ENCODE assay signal across 8 cellular contexts in the genomic region with DNA sequence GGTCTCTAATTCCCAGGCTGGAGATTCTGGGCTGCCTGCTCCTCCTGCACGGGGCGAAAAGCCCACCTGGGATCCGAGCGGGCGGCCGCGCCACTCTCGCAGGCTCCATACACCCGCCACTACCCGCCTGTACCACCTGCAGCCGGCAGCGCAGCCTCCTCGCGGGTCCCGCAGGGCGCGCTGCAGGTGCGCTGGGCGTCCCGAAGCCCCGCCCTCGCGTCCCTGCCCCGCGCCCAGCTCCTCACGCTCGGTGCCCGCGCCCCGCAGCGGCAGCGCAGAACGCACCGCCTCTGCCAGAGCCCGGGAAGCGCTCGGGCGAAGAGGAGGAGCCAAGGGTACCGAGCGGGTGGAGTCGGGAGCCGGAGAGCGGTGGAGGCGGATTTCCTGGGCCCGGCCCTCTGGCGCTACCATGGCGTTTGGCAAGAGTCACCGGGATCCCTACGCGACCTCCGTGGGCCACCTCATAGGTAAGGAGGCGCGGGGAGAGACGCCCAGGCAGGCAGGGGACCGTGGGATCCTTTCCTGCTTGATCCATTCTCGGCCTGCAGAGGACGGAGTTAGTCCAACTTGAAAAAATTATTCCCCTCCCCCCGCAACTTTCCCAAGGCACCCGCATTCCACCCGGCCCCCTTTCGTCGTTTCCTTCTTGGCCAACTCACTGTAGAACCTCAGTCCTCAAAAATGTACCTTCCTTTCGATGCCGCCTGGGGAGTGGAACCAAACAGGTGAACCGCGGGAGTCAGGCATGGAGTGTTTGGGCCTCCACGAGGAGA. TPM values are rescaled to one million over a fixed set of nuclear protein-coding genes. Genes with fewer than 3 reads are reported as not detected.
DNase-seq lines count a peak whose midpoint lies in the region; ATAC-seq, FAIRE-seq and TF ChIP-seq lines count a peak whose summit lies in the region.

A gene with protein sequence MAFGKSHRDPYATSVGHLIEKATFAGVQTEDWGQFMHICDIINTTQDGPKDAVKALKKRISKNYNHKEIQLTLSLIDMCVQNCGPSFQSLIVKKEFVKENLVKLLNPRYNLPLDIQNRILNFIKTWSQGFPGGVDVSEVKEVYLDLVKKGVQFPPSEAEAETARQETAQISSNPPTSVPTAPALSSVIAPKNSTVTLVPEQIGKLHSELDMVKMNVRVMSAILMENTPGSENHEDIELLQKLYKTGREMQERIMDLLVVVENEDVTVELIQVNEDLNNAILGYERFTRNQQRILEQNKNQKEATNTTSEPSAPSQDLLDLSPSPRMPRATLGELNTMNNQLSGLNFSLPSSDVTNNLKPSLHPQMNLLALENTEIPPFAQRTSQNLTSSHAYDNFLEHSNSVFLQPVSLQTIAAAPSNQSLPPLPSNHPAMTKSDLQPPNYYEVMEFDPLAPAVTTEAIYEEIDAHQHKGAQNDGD (plus strand): TSS at position 396 of the 773 bp plus-strand sequence. CDS start 14 bp downstream, at position 410.

- no peaks in the 10 kb centered on the region for H3K36me3 Mint-ChIP-seq in stimulated activated naive B cell treated with anti-CD40 and anti-IgM and Interleukin-4, amounts not matched to agents 10 μg/mL and 1 μg/mL and 100 μg/mL, for 72 hours

- peak within 1 kb of the TSS; percentile 61 for H2BK5ac ChIP-seq in H1 (ENCODE audit: low read depth, low read length)

- peak within 1 kb of the TSS; percentile 75 for H4K5ac ChIP-seq in H1 (ENCODE audit: insufficient read length, low read depth, low read length)

- peaks cover 6 to 15% of the 10 kb centered on the region in 2 experiments for H3K79me2 ChIP-seq in H1 (ENCODE audit: control insufficient read depth in 1 of 2, insufficient read depth in 2 of 2, low read length in 2 of 2)

- peaks cover 1 to 5% of the 10 kb centered on the region in 2 donors for H3K4me1 Mint-ChIP-seq in stimulated activated naive B cell treated with anti-CD40 and anti-IgM and Interleukin-4, amounts not matched to agents 10 μg/mL and 1 μg/mL and 100 μg/mL, for 72 hours

- peak within 1 kb of the TSS; percentile 63 for H4K8ac ChIP-seq in H1 (ENCODE audit: extremely low read depth, insufficient read depth, low read length)

- no peak within 1 kb of the TSS for H3K27ac Mint-ChIP-seq in stimulated activated naive B cell treated with anti-CD40 and anti-IgM and Interleukin-4, amounts not matched to agents 10 μg/mL and 1 μg/mL and 100 μg/mL, for 72 hours

- peak within 1 kb of the TSS; percentile 18 to 26 for H3K4me3 Mint-ChIP-seq in stimulated activated naive B cell treated with anti-CD40 and anti-IgM and Interleukin-4, amounts not matched to agents 10 μg/mL and 1 μg/mL and 100 μg/mL, for 72 hours

- TF ChIP-seq POLR2A in H1 (IDR thresholded peaks at IDR 0.05; ENCODE audit: control extremely low read depth in 1 of 2, low read depth in 2 of 2, low read length in 2 of 2), result peak; percentile 51 to 85

- peak; percentile 33 to 44 for ATAC-seq in activated CD4-positive, CD25-positive, alpha-beta regulatory T cell treated with anti-CD3 and anti-CD28 coated beads, Interleukin-2, amount 50 U/mL, for 24 hours
- ATAC-seq in HG02678 (IDR thresholded peaks at IDR 0.05; ENCODE audit: unreplicated experiment), result peak; percentile 63
- ATAC-seq in stimulated activated naive B cell treated with anti-CD40 and anti-IgM and Interleukin-4, amounts not matched to agents 10 μg/mL and 1 μg/mL and 100 μg/mL, for 72 hours (replicated peaks), result peak; percentile 74

- CTCF ChIA-PET in H1 (lab: Charles Lee; ENCODE audit: partially characterized antibody), result interaction anchor here (1.0 kb wide), 1 partner anchor 18 kb away, joined by 3 read pairs; no protein-coding TSS in a partner anchor

- POLR2A ChIA-PET in H1 (lab: Charles Lee; ENCODE audit: partially characterized antibody), result interaction anchor here (0.6 to 2.1 kb wide), 4 partner anchors 12 to 67 kb away, joined by 3 to 5 read pairs (median 4); no protein-coding TSS in a partner anchor

- peak within 1 kb of the TSS; percentile 79 for H4K91ac ChIP-seq in H1 (replicated peaks; ENCODE audit: insufficient read length, low read length)

- H3K23me2 ChIP-seq in H1 (ENCODE audit: low read depth, low read length), result peaks cover 4% of the 10 kb centered on the region; the same call in 1 of the 2 replicates

- no peaks in the 10 kb centered on the region for H3K27me3 ChIP-seq in H1 (replicated peaks in 1 of 4; ENCODE audit: control insufficient read depth in 3 of 4, extremely low read depth in 1 of 4, insufficient read depth in 3 of 4, low read length in 3 of 4)

- H3K36me3 ChIP-seq in H1 (ENCODE audit: control insufficient read depth in 2 of 4, insufficient read depth in 4 of 4, low read length in 3 of 4), result peaks cover 0 to 16% (median 7%) of the 10 kb centered on the region in 4 experiments; a peak in 5 of 8 replicates

- H2AFZ ChIP-seq in H1 (ENCODE audit: low read length), result peak within 1 kb of the TSS; percentile 29; the same call in 1 of the 2 replicates

- H3K9ac ChIP-seq in H1 (replicated peaks in 1 of 4; ENCODE audit: extremely low read depth in 1 of 4, low read depth in 3 of 4, low read length in 3 of 4), result peak within 1 kb of the TSS; percentile 66 to 94 (median 80)

- peaks cover 4 to 11% (median 9%) of the 10 kb centered on the region in 4 experiments; a peak in 4 of 7 replicates for H3K4me1 ChIP-seq in H1 (replicated peaks in 1 of 4; ENCODE audit: control insufficient read depth in 3 of 4, insufficient read depth in 4 of 4, low read length in 3 of 4)

- no peak within 1 kb of the TSS for H3K14ac ChIP-seq in H1 (ENCODE audit: insufficient read length)

- WGBS in H1 (ENCODE audit: extremely low coverage in 1 of 2, insufficient coverage in 1 of 2, insufficient read length in 1 of 2, insufficient replicate concordance in 2 of 2, low coverage in 1 of 2, low lambda C conversion rate in 2 of 2, missing lambda C conversion rate in 1 of 2), 2 experiments, result 2% methylated on average over 50 of the region's 67 CpGs; no CpG with 5 or more reads in 1 of the 2 experiments

- H2BK15ac ChIP-seq in H1 (ENCODE audit: low read length), result no peak within 1 kb of the TSS

- no peak within 1 kb of the TSS for H3K23ac ChIP-seq in H1 (ENCODE audit: insufficient read length)

- peak within 1 kb of the TSS; percentile 32 for H3K4ac ChIP-seq in H1 (replicated peaks; ENCODE audit: insufficient read length, low read depth, low read length)

- DNase-seq in activated CD4-positive, CD25-positive, alpha-beta regulatory T cell (lab: John Stamatoyannopoulos, UW), result no peak
- DNase-seq in NCI-H1436 treated with DMSO at 0.1 percent for 48 hours (lab: John Stamatoyannopoulos, UW) (peak; percentile 64), T-helper 22 cell (ENCODE audit: low read depth) (peak; percentile 15), H1 (ENCODE audit: low read depth in 1 of 2, low spot score in 2 of 2) (peak; percentile 56 to 84), lung microvascular endothelial cell (ENCODE audit: low read depth in 2 of 2) (peak; percentile 1 to 44)
- peak; percentile 1 for DNase-seq in stimulated activated naive B cell treated with anti-CD40 and anti-IgM and Interleukin-4, amounts not matched to agents 10 μg/mL and 1 μg/mL and 100 μg/mL, for 72 hours

- no peaks in the 10 kb centered on the region for H3K9me3 Mint-ChIP-seq in stimulated activated naive B cell treated with anti-CD40 and anti-IgM and Interleukin-4, amounts not matched to agents 10 μg/mL and 1 μg/mL and 100 μg/mL, for 72 hours

- H2BK20ac ChIP-seq in H1 (ENCODE audit: low read length), result no peak within 1 kb of the TSS

- TF ChIP-seq EP300 in H1 (IDR thresholded peaks at IDR 0.05; ENCODE audit: borderline replicate concordance in 1 of 2, low read depth in 2 of 2, low read length in 2 of 2), result 0 out of 3 replicates have a peak, but pooled peaks of 1 of the 2 experiments have one; percentile 16

- peak within 1 kb of the TSS; percentile 67 for H3K56ac ChIP-seq in H1 (replicated peaks; ENCODE audit: insufficient read length, low read depth, low read length)

- TF ChIP-seq CTCF in H1 (IDR thresholded peaks at IDR 0.05; ENCODE audit: control extremely low read depth in 1 of 3, insufficient read depth in 1 of 3, low read depth in 1 of 3, low read length in 3 of 3), result peak in 1 of 3 experiments; percentile 10; a peak in 1 of 4 replicates

- H3K79me1 ChIP-seq in H1 (ENCODE audit: low read depth, low read length), result peaks cover 5% of the 10 kb centered on the region; the same call in 1 of the 2 replicates

- H2BK12ac ChIP-seq in H1 (ENCODE audit: low read depth, low read length), result 0 out of 2 replicates have a peak within 1 kb of the TSS, but pooled peaks have one; percentile 55

- peaks cover 0 to 3% of the 10 kb centered on the region in 2 experiments for H4K20me1 ChIP-seq in H1 (replicated peaks in 1 of 2; ENCODE audit: control insufficient read depth in 1 of 2, insufficient read depth in 2 of 2, low read length in 2 of 2)

- no peak for FAIRE-seq in H1 (lab: Jason Lieb, UNC)

- H2AK5ac ChIP-seq in H1 (ENCODE audit: low read depth, low read length), result peak within 1 kb of the TSS; percentile 47; the same call in 1 of the 2 replicates

- peak within 1 kb of the TSS; percentile 83 for H3K27ac ChIP-seq in H1 (ENCODE audit: low read depth, low read length)

- peak in 1 of 2 experiments; percentile 21; a peak in 1 of 4 replicates for TF ChIP-seq RAD21 in H1 (IDR thresholded peaks at IDR 0.05 in 1 of 2, conservative IDR thresholded peaks at IDR 0.05 in 1 of 2; ENCODE audit: low read depth in 2 of 2, low read length in 2 of 2)

- peak within 1 kb of the TSS; percentile 50 for H2BK120ac ChIP-seq in H1 (replicated peaks; ENCODE audit: low read depth, low read length)

- H3K9me3 ChIP-seq in H1 (ENCODE audit: insufficient read depth in 2 of 2, low read depth in 1 of 2, low read length in 1 of 2), result no peaks in the 10 kb centered on the region

- peaks cover 36 to 43% of the 10 kb centered on the region in 2 donors for H3K27me3 Mint-ChIP-seq in stimulated activated naive B cell treated with anti-CD40 and anti-IgM and Interleukin-4, amounts not matched to agents 10 μg/mL and 1 μg/mL and 100 μg/mL, for 72 hours

- no peak within 1 kb of the TSS; a peak in 3 of 4 replicates for H3K4me2 ChIP-seq in H1 (ENCODE audit: insufficient read depth in 1 of 2, low read depth in 2 of 2, low read length in 2 of 2)

- H3K4me3 ChIP-seq in H1 (ENCODE audit: extremely low read depth in 1 of 4, insufficient read depth in 2 of 4, low read depth in 3 of 4, low read length in 4 of 4), result peak within 1 kb of the TSS in 3 of 4 experiments; percentile 83 to 89 (median 85); a peak in 6 of 8 replicates

- H3K18ac ChIP-seq in H1 (ENCODE audit: extremely low read depth, low read length), result peak within 1 kb of the TSS; percentile 88; the same call in 1 of the 2 replicates

RNA-seq across cellular contexts. Expression of the gene that starts here (rescaled TPM):
- total RNA-seq in H1 (2021; fragmentation: NEBNext Ultra II Directional; extraction: Animal tissue kit (Norgen Biotek cat#: 25700)), result 57.1 and 60.8 TPM in 2 replicates
- polyA plus RNA-seq in H1 (2011; rRNA removed), result 21.3 and 47.0 TPM in 2 replicates
- 50.1 TPM for polyA plus RNA-seq in H1 (2011; cell fraction: cytosol; rRNA removed)
- polyA plus RNA-seq in H1 (2011; cell fraction: nucleus; rRNA removed), result 37.8 TPM
- polyA plus RNA-seq in H1 (2012, experiment 1 of 2), result 53.3 to 79.2 TPM (median 64.4 TPM) in 4 replicates
- 12.0 TPM for polyA plus RNA-seq in H1 (2012, experiment 2 of 2)
- 42.1 TPM for polyA plus RNA-seq in H1 (2013, experiment 1 of 2)
- polyA plus RNA-seq in H1 (2013, experiment 2 of 2), result 37.6 TPM
- 59.8 and 114 TPM in 2 replicates for polyA minus RNA-seq in H1 (2011; rRNA and poly(A)+ RNA removed)
- polyA minus RNA-seq in H1 (2011; cell fraction: cytosol; rRNA and poly(A)+ RNA removed), result 38.2 TPM
- polyA minus RNA-seq in H1 (2011; cell fraction: nucleus; rRNA and poly(A)+ RNA removed), result 102 TPM
- 0.20 and 0.44 TPM in 2 replicates for total RNA-seq in lung microvascular endothelial cell

Comparison
In these comparisons a context has a peak if more than half of its experiments do, and no peak if none do; other contexts are left out.
1. RNA of the gene that starts here (total RNA-seq): 57.1 to 60.8 TPM in H1; 0.20 to 0.44 TPM in lung microvascular endothelial cell; every median in the first group is over 10 times any median in the second.
2. Peak in DNase-seq in lung microvascular endothelial cell; RNA of the gene not detected or under 1 TPM.
3. DNase-seq: peak in NCI-H1436 treated with DMSO at 0.1 percent for 48 hours (single experiment), T-helper 22 cell (single experiment), H1 (2 of 2) and stimulated activated naive B cell treated with anti-CD40 and anti-IgM and Interleukin-4, amounts not matched to agents 10 μg/mL and 1 μg/mL and 100 μg/mL, for 72 hours (single experiment); none in activated CD4-positive, CD25-positive, alpha-beta regulatory T cell (0 of 4).
4. Peak in every context shown above with its lines, with median percentiles within 50 percentile points of each other: ATAC-seq.